In the genomic region with DNA sequence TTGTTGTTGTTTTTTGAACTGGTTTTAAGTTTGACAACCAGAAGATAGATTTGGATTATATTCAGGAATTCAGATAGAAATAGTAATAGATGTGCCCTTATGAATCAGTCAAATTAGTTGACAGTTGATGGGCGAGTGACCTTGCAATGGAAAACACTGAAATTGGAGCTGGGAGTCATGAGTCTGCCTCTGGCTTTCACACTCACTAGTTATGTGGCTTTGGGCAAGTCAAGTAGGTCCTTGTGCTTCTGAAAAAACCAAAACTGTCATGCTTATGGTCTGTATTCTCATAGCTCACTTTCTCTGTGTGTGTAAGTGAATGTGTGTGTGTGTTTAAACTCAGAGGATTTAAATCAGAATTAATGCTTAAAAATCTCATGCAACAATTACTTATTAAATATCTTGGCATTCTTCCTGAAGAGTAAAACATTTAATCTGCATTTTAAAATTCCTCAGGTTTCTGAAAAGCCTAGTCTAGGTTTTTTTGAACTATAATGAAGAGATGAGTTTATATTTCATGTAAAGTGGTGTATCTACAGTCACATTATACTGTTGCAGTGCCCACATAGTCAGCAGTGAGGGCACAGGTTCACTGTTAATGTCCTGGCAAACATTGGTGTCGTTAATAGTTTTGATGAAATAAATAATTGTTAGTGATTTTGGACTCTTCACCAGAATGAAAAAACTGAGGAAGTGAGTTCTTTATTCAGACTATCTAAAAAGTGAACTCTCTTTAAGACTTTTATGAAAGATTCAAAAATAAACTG, we compare ENCODE assay signal across 34 cellular contexts. TPM values are rescaled to one million over a fixed set of nuclear protein-coding genes. Genes with fewer than 3 reads are reported as not detected.
DNase-seq lines count a peak whose midpoint lies in the region; ATAC-seq and TF ChIP-seq lines count a peak whose summit lies in the region.
"Had no signal": no experiment of that assay in that cellular context is flagged by ENCODE, and none has a peak within 500 bp of the region (broad histone marks: within the 10 kb centered on the region; RNA-seq: fewer than 3 reads in every experiment).

No MANE protein-coding gene starts in this region.

- H3K4me1 Mint-ChIP-seq in mesothelial cell of epicardium: peaks cover 18% of the 10 kb centered on the region
- H3K4me1 Mint-ChIP-seq: stimulated activated effector memory CD8-positive, alpha-beta T cell treated with anti-CD3 and anti-CD28 coated beads, Interleukin-12 subunit alpha, Interleukin-12 subunit beta, amount 100 ng/mL, for 72 hours had no signal

- no peak for ATAC-seq in HG02852 (IDR thresholded peaks at IDR 0.05; ENCODE audit: unreplicated experiment)
- no peak for ATAC-seq in GM19395 (IDR thresholded peaks at IDR 0.05; ENCODE audit: unreplicated experiment)
- ATAC-seq: Right ventricle myocardium inferior; stimulated activated effector memory CD8-positive, alpha-beta T cell treated with anti-CD3 and anti-CD28 coated beads, Interleukin-12 subunit alpha, Interleukin-12 subunit beta, amount 100 ng/mL, for 72 hours had no signal

- WGBS in thyroid gland, 2 donors: 66% methylated on average over 2 of the region's 2 CpGs

- H3K27me3 Mint-ChIP-seq in mesothelial cell of epicardium (ENCODE audit: low read depth): no peaks in the 10 kb centered on the region
- H3K27me3 Mint-ChIP-seq: IgD-negative memory B cell, naive B cell, type B pancreatic cell had no signal

- no peaks in the 10 kb centered on the region for H3K36me3 ChIP-seq in thyroid gland
- H3K36me3 ChIP-seq: colonic mucosa, neutrophil, prostate gland had no signal

- peak in 1 of 2 donors; percentile 52 for TF ChIP-seq POLR2A in thyroid gland (IDR thresholded peaks at IDR 0.05)

- peaks cover 26% of the 10 kb centered on the region for H3K9me3 Mint-ChIP-seq in mesothelial cell of epicardium
- H3K9me3 Mint-ChIP-seq: stimulated activated effector memory CD8-positive, alpha-beta T cell treated with anti-CD3 and anti-CD28 coated beads, Interleukin-12 subunit alpha, Interleukin-12 subunit beta, amount 100 ng/mL, for 72 hours had no signal

- H3K4me1 ChIP-seq in thyroid gland: peaks cover 3 to 9% of the 10 kb centered on the region in 2 donors
- H3K4me1 ChIP-seq: colonic mucosa, left ventricle myocardium inferior, prostate gland had no signal

- peak; percentile 1 for DNase-seq in NCI-H2029 treated with DMSO at 0.1 percent for 48 hours (lab: John Stamatoyannopoulos, UW)
- no peak for DNase-seq in NCI-H2029 (lab: John Stamatoyannopoulos, UW)
- peak; percentile 31 for DNase-seq in astrocyte of the hippocampus (ENCODE audit: low read depth, low spot score)
- DNase-seq in mesothelial cell of epicardium (ENCODE audit: low spot score in 2 of 2, unreplicated experiment in 2 of 2): no peak
- DNase-seq in thyroid gland: peak; percentile 64 to 65
- no peak for DNase-seq in superior temporal gyrus (ENCODE audit: extremely low spot score)
- DNase-seq: 8988T; activated CD4-positive, alpha-beta T cell treated with anti-CD3 and anti-CD28 coated beads for 48 hours; activated CD8-positive, alpha-beta memory T cell treated with anti-CD3 and anti-CD28 coated beads for 24 hours; activated T-cell treated with anti-CD3 and anti-CD28 coated beads for 4 hours; amygdala; colonic mucosa; COR-L47; DMS53; effector CD8-positive, alpha-beta T cell; GM23248; left ventricle myocardium inferior; naive B cell; NCI-H1048; NCI-H1694 treated with DMSO at 0.1 percent for 48 hours; NCI-H2227 treated with DMSO at 0.1 percent for 48 hours; stimulated activated CD4-positive, alpha-beta T cell treated with anti-CD3 and anti-CD28 coated beads, Interleukin-15, amount 100 ng/mL, for 24 hours had no signal

- peaks cover 26% of the 10 kb centered on the region for H3K36me3 Mint-ChIP-seq in mesothelial cell of epicardium

- peak overlapping the region; percentile 66 for H3K27ac Mint-ChIP-seq in mesothelial cell of epicardium
- H3K27ac Mint-ChIP-seq: activated naive CD4-positive, alpha-beta T cell treated with anti-CD3 and anti-CD28 coated beads, Interleukin-2, amount 50 U/mL, for 72 hours; activated T-helper 2 cell treated with anti-CD3 and anti-CD28 coated beads, Interferon-gamma antibody, Interleukin-2, Interleukin-4, amounts not matched to agents 10 μg/mL and 5 μg/mL and 100 μg/mL, durations not matched to agents 14 hours and 24 hours and 36 hours; IgD-negative memory B cell; naive B cell; stimulated activated effector memory CD8-positive, alpha-beta T cell treated with anti-CD3 and anti-CD28 coated beads, Interleukin-12 subunit alpha, Interleukin-12 subunit beta, amount 100 ng/mL, for 72 hours; T-helper 2 cell treated with Interferon-gamma antibody and Interleukin-4, amounts not matched to agents 5 μg/mL and 100 μg/mL, for 36 hours; type B pancreatic cell had no signal

- no peak overlapping the region for H3K4me3 ChIP-seq in thyroid gland (replicated peaks in 1 of 3)
- H3K4me3 ChIP-seq: colonic mucosa, GM23248, left ventricle myocardium inferior, prostate gland had no signal

- no peaks in the 10 kb centered on the region for H3K27me3 ChIP-seq in thyroid gland
- H3K27me3 ChIP-seq: colonic mucosa, neutrophil had no signal

- no peaks in the 10 kb centered on the region for H3K9me3 ChIP-seq in thyroid gland
- H3K9me3 ChIP-seq: colonic mucosa, neutrophil, prostate gland had no signal

- intact Hi-C loops in thyroid gland (cut with DNase I): no loop called here

- no peak overlapping the region for H3K4me3 Mint-ChIP-seq in mesothelial cell of epicardium
- H3K4me3 Mint-ChIP-seq: IgD-negative memory B cell; naive B cell; stimulated activated effector memory CD8-positive, alpha-beta T cell treated with anti-CD3 and anti-CD28 coated beads, Interleukin-12 subunit alpha, Interleukin-12 subunit beta, amount 100 ng/mL, for 72 hours; T-helper 2 cell treated with Interferon-gamma antibody and Interleukin-4, amounts not matched to agents 5 μg/mL and 100 μg/mL, for 36 hours; type B pancreatic cell had no signal

- peak overlapping the region; percentile 62 to 87 (median 67) for H3K27ac ChIP-seq in thyroid gland
- H3K27ac ChIP-seq: C4-2B, colonic mucosa, GM23248, left ventricle myocardium inferior, neutrophil, prostate gland had no signal

- TF ChIP-seq CTCF in mesothelial cell of epicardium (IDR thresholded peaks at IDR 0.05; ENCODE audit: unreplicated experiment): no peak
- no peak for TF ChIP-seq CTCF in thyroid gland (IDR thresholded peaks at IDR 0.05)

RNA-seq across cellular contexts. Expression of a gene that starts 32.5 kb away (rescaled TPM):
- total RNA-seq in mesothelial cell of epicardium (28.1 to 30.5 TPM (median 28.5 TPM) in 3 replicates), thyroid gland (10 to 100 TPM; 42.8 to 84.3 (median 58.4) TPM)

RNA-seq across cellular contexts. Expression of a gene that starts 44.4 kb away (rescaled TPM):
- total RNA-seq in mesothelial cell of epicardium (134 to 143 TPM (median 141 TPM) in 3 replicates), thyroid gland (1,000 to 10,000 TPM in 1 of 4 donors, 100 to 1,000 TPM in 1, 10 to 100 TPM in 2; 84.6 to 1,117 (median 185) TPM)

RNA-seq across cellular contexts. Expression of a gene that starts 54.1 kb away (rescaled TPM):
- total RNA-seq in mesothelial cell of epicardium (52.5 to 60.8 TPM (median 53.8 TPM) in 3 replicates), thyroid gland (100 to 1,000 TPM; 129 to 218 (median 185) TPM)

Comparison
In these comparisons a context has a peak if more than half of its experiments do, and no peak if none do; other contexts are left out.
1. DNase-seq: peak in NCI-H2029 treated with DMSO at 0.1 percent for 48 hours (single experiment), astrocyte of the hippocampus (single experiment) and thyroid gland (2 of 2); none in NCI-H2029 (single experiment), mesothelial cell of epicardium (0 of 2) and superior temporal gyrus (single experiment).